ENCODE assay signal across 8 cellular contexts in the genomic region with DNA sequence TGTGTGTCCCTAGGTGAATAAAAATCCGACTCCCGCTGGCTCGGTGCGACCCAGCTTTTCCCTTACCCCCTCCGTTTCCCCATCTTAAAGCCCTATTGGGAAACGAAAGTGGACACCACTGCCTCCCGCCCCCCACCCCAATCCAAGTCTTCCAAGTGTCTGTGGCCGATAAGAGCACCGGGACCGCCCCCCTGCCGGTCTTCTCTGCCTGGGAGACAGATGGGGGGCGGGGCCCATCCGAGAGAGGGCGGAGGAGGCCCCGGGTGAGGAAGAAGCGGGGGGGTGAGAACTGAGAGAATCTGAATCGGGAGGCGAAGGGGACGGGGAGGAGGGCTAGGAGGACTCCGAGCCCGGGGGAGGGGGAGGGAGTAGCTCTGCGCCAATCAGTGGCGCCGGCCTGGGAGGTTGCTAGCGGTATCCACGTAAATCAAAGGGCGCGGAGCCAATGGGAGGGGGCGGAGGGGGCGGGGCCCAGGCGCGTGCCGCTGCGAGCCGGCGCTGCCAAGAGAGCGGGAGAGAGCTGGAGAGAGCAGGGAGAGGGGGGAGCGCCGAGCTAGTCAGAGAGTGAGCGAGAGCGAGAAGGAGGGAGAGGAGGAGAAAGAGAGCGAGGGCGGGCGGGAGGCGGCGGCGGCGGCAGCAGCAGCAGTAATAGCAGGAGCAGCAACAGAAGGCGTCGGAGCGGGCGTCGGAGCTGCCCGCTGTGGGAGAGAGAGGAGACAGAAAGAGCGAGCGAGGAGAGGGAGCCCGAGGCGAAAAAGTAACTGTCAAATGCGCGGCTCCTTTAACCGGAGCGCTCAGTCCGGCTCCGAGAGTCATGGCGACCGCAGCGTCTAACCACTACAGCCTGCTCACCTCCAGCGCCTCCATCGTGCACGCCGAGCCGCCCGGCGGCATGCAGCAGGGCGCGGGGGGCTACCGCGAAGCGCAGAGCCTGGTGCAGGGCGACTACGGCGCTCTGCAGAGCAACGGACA. TPM values are rescaled to one million over a fixed set of nuclear protein-coding genes. Genes with fewer than 3 reads are reported as not detected.
DNase-seq lines count a peak whose midpoint lies in the region; ATAC-seq and TF ChIP-seq lines count a peak whose summit lies in the region.

A gene (plus strand): TSS at position 515 of the 972 bp plus-strand sequence. CDS start 300 bp downstream, at position 815.

- peaks cover 0 to 36% (median 19%) of the 10 kb centered on the region in 7 donors for H3K9me3 Mint-ChIP-seq in CD14-positive monocyte

- peak within 1 kb of the TSS; percentile 50 to 65 for H3K4me3 ChIP-seq in mucosa of rectum (ENCODE audit: low read length in 2 of 2)

- peaks cover 66 to 81% of the 10 kb centered on the region in 2 donors for H3K27me3 ChIP-seq in mucosa of rectum (ENCODE audit: control insufficient read depth in 2 of 2, insufficient read depth in 2 of 2, low read length in 2 of 2)

- no peaks in the 10 kb centered on the region for H3K36me3 ChIP-seq in mucosa of rectum (ENCODE audit: control insufficient read depth in 2 of 2, insufficient read depth in 2 of 2, low read length in 2 of 2)

- ATAC-seq in GM19452 (IDR thresholded peaks at IDR 0.05; ENCODE audit: unreplicated experiment) (peak; percentile 66), HG03558 (IDR thresholded peaks at IDR 0.05; ENCODE audit: extremely low read depth, unreplicated experiment) (peak; percentile 44)

- TF ChIP-seq POLR2A in erythroblast (IDR thresholded peaks at IDR 0.05; ENCODE audit: low read length) = no peak

- no peak within 1 kb of the TSS for H3K9ac ChIP-seq in mucosa of rectum (ENCODE audit: low read depth in 1 of 2, low read length in 2 of 2)

- no peaks in the 10 kb centered on the region for H3K9me3 ChIP-seq in mucosa of rectum (ENCODE audit: control insufficient read depth in 2 of 2, low read length in 2 of 2)

- H3K27ac Mint-ChIP-seq in CD14-positive monocyte = peak within 1 kb of the TSS in 1 of 7 donors; percentile 42

- H3K4me1 ChIP-seq in mucosa of rectum (ENCODE audit: control insufficient read depth in 2 of 2, insufficient read depth in 2 of 2, low read length in 2 of 2) = peaks cover 17 to 21% of the 10 kb centered on the region in 2 donors

- TF ChIP-seq CTCF in CD14-positive monocyte (IDR thresholded peaks at IDR 0.05) = no peak

- no peak for DNase-seq in CD14-positive monocyte (ENCODE audit: low spot score)
- DNase-seq in NCI-H748 (lab: John Stamatoyannopoulos, UW; ENCODE audit: unreplicated experiment) = peak; percentile 99
- DNase-seq in activated T-cell treated with anti-CD3 and anti-CD28 coated beads for 24 hours (ENCODE audit: low read depth) = peak; percentile 61
- DNase-seq in erythroblast (lab: John Stamatoyannopoulos, UW) = peak; percentile 78 to 88
- peak; percentile 30 to 59 for DNase-seq in stimulated activated CD8-positive, alpha-beta memory T cell treated with anti-CD3 and anti-CD28 coated beads, Interleukin-7, amount 100 ng/mL, for 4 hours (ENCODE audit: low read depth in 2 of 2)

- H3K27me3 Mint-ChIP-seq in CD14-positive monocyte (ENCODE audit: low read depth in 3 of 3) = peaks cover 91 to 96% (median 93%) of the 10 kb centered on the region in 3 donors

- H3K4me3 Mint-ChIP-seq in CD14-positive monocyte = peak within 1 kb of the TSS; percentile 89 to 98

- H3K4me1 Mint-ChIP-seq in CD14-positive monocyte = peaks cover 39% of the 10 kb centered on the region

- peaks cover 6 to 17% of the 10 kb centered on the region in 2 donors for H3K36me3 Mint-ChIP-seq in CD14-positive monocyte

- no peak within 1 kb of the TSS for H3K27ac ChIP-seq in mucosa of rectum (ENCODE audit: low read depth in 2 of 2, low read length in 2 of 2)

- intact Hi-C loops in CD14-positive monocyte (cut with micrococcal nuclease) = loop anchor here in 1 of 2 donors (5.0 kb wide), 1 partner anchor 1332 kb away; no protein-coding TSS in a partner anchor

RNA-seq across cellular contexts. Expression of the gene that starts here (rescaled TPM):
- not detected for polyA plus RNA-seq in CD14-positive monocyte
